In the genomic region with DNA sequence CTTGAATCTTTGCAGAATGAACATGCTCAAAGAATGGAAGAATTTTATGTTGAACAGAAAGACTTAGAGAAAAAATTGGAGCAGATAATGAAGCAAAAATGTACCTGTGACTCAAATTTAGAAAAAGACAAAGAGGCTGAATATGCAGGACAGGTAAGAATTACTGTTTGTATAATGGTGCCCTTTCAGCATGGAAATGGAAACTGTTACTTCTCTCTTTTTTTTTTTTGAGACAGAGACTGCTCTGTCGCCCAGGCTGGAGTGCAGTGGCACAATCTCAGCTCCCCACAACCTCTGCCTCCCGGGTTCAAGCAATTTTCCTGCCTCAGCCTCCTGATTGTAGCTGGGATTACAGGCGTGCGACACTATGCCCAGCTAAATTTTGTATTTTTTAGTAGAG, we compare ENCODE assay signal across 15 cellular contexts. TPM values are rescaled to one million over a fixed set of nuclear protein-coding genes. Genes with fewer than 3 reads are reported as not detected.
DNase-seq lines count a peak whose midpoint lies in the region; ATAC-seq and TF ChIP-seq lines count a peak whose summit lies in the region.
"Had no signal": no experiment of that assay in that cellular context is flagged by ENCODE, and none has a peak within 500 bp of the region (broad histone marks: within the 10 kb centered on the region; RNA-seq: fewer than 3 reads in every experiment).

No MANE protein-coding gene starts in this region.

- H3K36me3 Mint-ChIP-seq in activated B cell treated with CpG ODN at 0.5 μM for 24 hours (ENCODE audit: low read depth) = peaks cover 64% of the 10 kb centered on the region
- H3K36me3 Mint-ChIP-seq in mesothelial cell of epicardium = peaks cover 30% of the 10 kb centered on the region
- H3K36me3 Mint-ChIP-seq in activated T-cell treated with anti-CD3 and anti-CD28 coated beads, Interleukin-2, amount 50 U/mL, for 72 hours (ENCODE audit: insufficient read depth in 2 of 2) = peaks cover 2 to 20% of the 10 kb centered on the region in 2 donors

- no peak for ATAC-seq in activated B cell treated with CpG ODN at 0.5 μM for 24 hours (ENCODE audit: low read depth)
- ATAC-seq in activated T-cell treated with anti-CD3 and anti-CD28 coated beads, Interleukin-2, amount 50 U/mL, for 72 hours (replicated peaks in 1 of 2) = no peak
- ATAC-seq in upper lobe of right lung = no peak
- ATAC-seq: HepG2 had no signal

- no peaks in the 10 kb centered on the region for H4K20me1 ChIP-seq in Karpas-422 (ENCODE audit: insufficient read depth, low read depth, low read length)

- no peak for TF ChIP-seq CTCF in activated B cell treated with CpG ODN at 0.5 μM for 24 hours (IDR thresholded peaks at IDR 0.05)
- no peak for TF ChIP-seq CTCF in mesothelial cell of epicardium (IDR thresholded peaks at IDR 0.05; ENCODE audit: unreplicated experiment)
- TF ChIP-seq CTCF in upper lobe of right lung (IDR thresholded peaks at IDR 0.05) = no peak

- H3K9me3 ChIP-seq in Karpas-422 (ENCODE audit: low read length) (no peaks in the 10 kb centered on the region), upper lobe of right lung (no peaks in the 10 kb centered on the region)
- H3K9me3 ChIP-seq: Caco-2 had no signal

- H3K27me3 ChIP-seq in Karpas-422 (ENCODE audit: low read length) = no peaks in the 10 kb centered on the region
- no peaks in the 10 kb centered on the region for H3K27me3 ChIP-seq in upper lobe of right lung

- POLR2A ChIA-PET in activated B cell treated with CpG ODN at 0.5 μM for 24 hours (lab: Charles Lee) = interaction anchor here (0.7 to 1.2 kb wide), 3 partner anchors 17 to 34 kb away, joined by 3 read pairs; partner anchors contain the start of gene SKIL

- H2AFZ ChIP-seq in Karpas-422 (ENCODE audit: low read length) = no peak overlapping the region

- no peak overlapping the region for H3K4me3 ChIP-seq in Karpas-422 (ENCODE audit: low read length)
- no peak overlapping the region for H3K4me3 ChIP-seq in upper lobe of right lung

- H3K27ac Mint-ChIP-seq in activated B cell treated with CpG ODN at 0.5 μM for 24 hours (peak overlapping the region; percentile 56), mesothelial cell of epicardium (peak overlapping the region; percentile 24)
- H3K27ac Mint-ChIP-seq in activated T-cell treated with anti-CD3 and anti-CD28 coated beads, Interleukin-2, amount 50 U/mL, for 72 hours = no peak overlapping the region
- H3K27ac Mint-ChIP-seq: CD4-positive, alpha-beta T cell; H9 had no signal

- intact Hi-C loops in activated B cell treated with CpG ODN at 0.5 μM for 24 hours (cut with micrococcal nuclease) (loop anchor here (1.0 kb wide), 1 partner anchor 81 kb away; no protein-coding TSS in a partner anchor), upper lobe of right lung (cut with DNase I) (no loop called here)

- H3K36me3 ChIP-seq in Karpas-422 (ENCODE audit: insufficient read depth, low read length) (peaks cover 13% of the 10 kb centered on the region; the same call in 1 of the 2 replicates), upper lobe of right lung (peaks cover 57% of the 10 kb centered on the region)

- H3K27ac ChIP-seq in Karpas-422 (ENCODE audit: low read length) (peak overlapping the region; percentile 21; the same call in 1 of the 2 replicates), upper lobe of right lung (no peak overlapping the region)
- H3K27ac ChIP-seq: C4-2B had no signal

- H3K79me2 ChIP-seq in Karpas-422 (ENCODE audit: low read length) = peaks cover 8% of the 10 kb centered on the region; the same call in 1 of the 2 replicates

- H3K4me2 ChIP-seq in Karpas-422 (ENCODE audit: low read depth, low read length, poor library complexity, severe bottlenecking) = no peak overlapping the region

- H3K4me3 Mint-ChIP-seq in activated B cell treated with CpG ODN at 0.5 μM for 24 hours (no peak overlapping the region), mesothelial cell of epicardium (no peak overlapping the region)
- no peak overlapping the region for H3K4me3 Mint-ChIP-seq in activated T-cell treated with anti-CD3 and anti-CD28 coated beads, Interleukin-2, amount 50 U/mL, for 72 hours
- H3K4me3 Mint-ChIP-seq: CD4-positive, alpha-beta T cell; H9 had no signal

- no peaks in the 10 kb centered on the region for H3K9me2 ChIP-seq in Karpas-422 (replicated peaks; ENCODE audit: insufficient read depth, low read length)

- H3K4me1 Mint-ChIP-seq in activated B cell treated with CpG ODN at 0.5 μM for 24 hours (peaks cover 21% of the 10 kb centered on the region), mesothelial cell of epicardium (peaks cover 9% of the 10 kb centered on the region)
- peaks cover 10% of the 10 kb centered on the region for H3K4me1 Mint-ChIP-seq in activated T-cell treated with anti-CD3 and anti-CD28 coated beads, Interleukin-2, amount 50 U/mL, for 72 hours (ENCODE audit: low read depth)
- H3K4me1 Mint-ChIP-seq: H9 had no signal

- CTCF ChIA-PET in activated B cell treated with CpG ODN at 0.5 μM for 24 hours (lab: Charles Lee) = interaction anchor here (0.9 to 2.1 kb wide), 2 partner anchors 19 to 81 kb away, joined by 4 to 6 read pairs; no protein-coding TSS in a partner anchor

- H3K4me1 ChIP-seq in Karpas-422 (ENCODE audit: low read length) = 0 out of 2 replicates have a peak, but pooled peaks cover 3% of the 10 kb centered on the region
- no peaks in the 10 kb centered on the region for H3K4me1 ChIP-seq in upper lobe of right lung
- H3K4me1 ChIP-seq: Caco-2 had no signal

- H3K9me3 Mint-ChIP-seq in activated B cell treated with CpG ODN at 0.5 μM for 24 hours (no peaks in the 10 kb centered on the region), mesothelial cell of epicardium (peaks cover 7% of the 10 kb centered on the region)
- H3K9me3 Mint-ChIP-seq in activated T-cell treated with anti-CD3 and anti-CD28 coated beads, Interleukin-2, amount 50 U/mL, for 72 hours = no peaks in the 10 kb centered on the region
- H3K9me3 Mint-ChIP-seq: CD4-positive, alpha-beta T cell; H9 had no signal

- no peak overlapping the region for H3K9ac ChIP-seq in Karpas-422 (ENCODE audit: low read length)

- DNase-seq in Karpas-422 = no peak
- no peak for DNase-seq in activated B cell treated with CpG ODN at 0.5 μM for 24 hours
- DNase-seq in mesothelial cell of epicardium (ENCODE audit: low spot score in 2 of 2, unreplicated experiment in 2 of 2) = no peak
- peak; percentile 10 for DNase-seq in superior temporal gyrus (ENCODE audit: extremely low spot score)
- DNase-seq in activated T-cell treated with anti-CD3 and anti-CD28 coated beads, Interleukin-2, amount 50 U/mL, for 72 hours = no peak
- no peak for DNase-seq in upper lobe of right lung
- DNase-seq in DMS153 treated with DMSO at 0.1 percent for 48 hours (lab: John Stamatoyannopoulos, UW; ENCODE audit: unreplicated experiment) = no peak
- DNase-seq: ACHN; Caco-2; CD4-positive, alpha-beta T cell; DMS79; GF-D8; H9 had no signal

- H3K27me3 Mint-ChIP-seq in activated B cell treated with CpG ODN at 0.5 μM for 24 hours (no peaks in the 10 kb centered on the region), mesothelial cell of epicardium (ENCODE audit: low read depth) (no peaks in the 10 kb centered on the region)
- no peaks in the 10 kb centered on the region for H3K27me3 Mint-ChIP-seq in activated T-cell treated with anti-CD3 and anti-CD28 coated beads, Interleukin-2, amount 50 U/mL, for 72 hours (ENCODE audit: low read depth)
- H3K27me3 Mint-ChIP-seq: CD4-positive, alpha-beta T cell had no signal

RNA-seq across cellular contexts. Expression of gene CLDN11, which starts 27.6 kb away (rescaled TPM):
- not detected in 2 replicates for total RNA-seq in Karpas-422 (2014; rRNA removed; shearing (Covaris generic); ENCODE audit: low replicate concordance)
- total RNA-seq in activated B cell treated with CpG ODN at 0.5 μM for 24 hours = 0.51 and 0.69 TPM in 2 replicates
- total RNA-seq in mesothelial cell of epicardium = 153 to 168 TPM (median 164 TPM) in 3 replicates
- not detected for total RNA-seq in activated T-cell treated with anti-CD3 and anti-CD28 coated beads, Interleukin-2, amount 50 U/mL, for 72 hours
- 11.7 TPM for total RNA-seq in upper lobe of right lung
- total RNA-seq: CD4-positive, alpha-beta T cell had no signal

RNA-seq across cellular contexts. Expression of gene SKIL, which starts 33.6 kb away (rescaled TPM):
- 43.7 and 49.5 TPM in 2 replicates for total RNA-seq in Karpas-422 (2014; rRNA removed; shearing (Covaris generic); ENCODE audit: low replicate concordance)
- total RNA-seq in activated B cell treated with CpG ODN at 0.5 μM for 24 hours (112 and 123 TPM in 2 replicates), mesothelial cell of epicardium (323 to 328 TPM (median 325 TPM) in 3 replicates), upper lobe of right lung (89.4 TPM)
- total RNA-seq in activated T-cell treated with anti-CD3 and anti-CD28 coated beads, Interleukin-2, amount 50 U/mL, for 72 hours = 10 to 100 TPM; 36.2 to 37.3 TPM

Comparison
In these comparisons a context has a peak if more than half of its experiments do, and no peak if none do; other contexts are left out.
1. RNA of gene CLDN11, which starts 27.6 kb away (total RNA-seq): 153 to 168 TPM in mesothelial cell of epicardium; 11.7 TPM in upper lobe of right lung (single experiment), 0.51 to 0.69 TPM in activated B cell treated with CpG ODN at 0.5 μM for 24 hours, not detected in Karpas-422 and not detected in activated T-cell treated with anti-CD3 and anti-CD28 coated beads, Interleukin-2, amount 50 U/mL, for 72 hours; every median in the first group is over 10 times any median in the second.